8 cellular contexts compared by ENCODE assay signal in genomic region chr14:105680737-105681099, GRCh38.
DNase-seq lines count a peak whose midpoint lies in the region; ATAC-seq, FAIRE-seq and TF ChIP-seq lines count a peak whose summit lies in the region.
"Not testable (repeated sequence)": the region's sequence is repeated elsewhere in the genome, so short reads cannot be mapped to it uniquely, and the experiment has no call there.

No MANE protein-coding gene starts in this region.

- H3K4me3 ChIP-seq in A549, lung: not testable (repeated sequence)

- not testable (repeated sequence) for TF ChIP-seq EP300 in A549 (IDR thresholded peaks at IDR 0.05)

- DNase-seq in A549 (ENCODE audit: low read depth in 1 of 2, low spot score in 1 of 2); lung (ENCODE audit: low spot score): not testable (repeated sequence)
- DNase-seq in activated CD8-positive, alpha-beta memory T cell treated with anti-CD3 and anti-CD28 coated beads for 24 hours, result peak; percentile 66

- POLR2A ChIA-PET in A549 (lab: Yijun Ruan, JAX), result not testable (repeated sequence)

- H3K36me3 ChIP-seq in lung (ENCODE audit: control insufficient read depth in 2 of 2, insufficient read depth in 2 of 2, low read length in 2 of 2), result not testable (repeated sequence)

- TF ChIP-seq CTCF in A549 (IDR thresholded peaks at IDR 0.05); lung (IDR thresholded peaks at IDR 0.05; ENCODE audit: control extremely low read depth, extremely low read depth): not testable (repeated sequence)

- not testable (repeated sequence) for H3K4me2 ChIP-seq in A549

- CTCF ChIA-PET in A549 (lab: Yijun Ruan, JAX), result not testable (repeated sequence)

- no CpG with 5 or more reads among the region's 14 CpGs for WGBS in A549 (ENCODE audit: missing lambda C conversion rate)
- 36 to 50% methylated on average over 4 to 8 of the region's 14 CpGs for WGBS in lung, 2 donors

- ATAC-seq in A549 (peak; percentile 65 to 78), GM18868 (IDR thresholded peaks at IDR 0.05; ENCODE audit: unreplicated experiment) (peak; percentile 45), GM19467 (IDR thresholded peaks at IDR 0.05; ENCODE audit: unreplicated experiment) (peak; percentile 41), HG02588 (IDR thresholded peaks at IDR 0.05; ENCODE audit: unreplicated experiment) (peak; percentile 32), HG03060 (IDR thresholded peaks at IDR 0.05; ENCODE audit: low read depth, unreplicated experiment) (peak; percentile 35), HG03520 (IDR thresholded peaks at IDR 0.05; ENCODE audit: unreplicated experiment) (peak; percentile 32), lung (ENCODE audit: insufficient read depth, low FRiP score) (peak; percentile 35)

- not testable (repeated sequence) for TF ChIP-seq POLR2A in A549 (IDR thresholded peaks at IDR 0.05; ENCODE audit: low read length)

- not testable (repeated sequence) for H3K27ac ChIP-seq in A549; lung (ENCODE audit: low read depth in 1 of 2, low read length in 1 of 2)

- not testable (repeated sequence) for H3K27me3 ChIP-seq in lung (ENCODE audit: control insufficient read depth, insufficient read depth)

- H3K9me3 ChIP-seq in A549; lung (ENCODE audit: control insufficient read depth in 2 of 2, insufficient read depth in 1 of 2, low read length in 1 of 2): not testable (repeated sequence)

- not testable (repeated sequence) for H3K4me1 ChIP-seq in A549; lung (ENCODE audit: control insufficient read depth in 2 of 2, insufficient read depth in 2 of 2, low read length in 2 of 2)

- not testable (repeated sequence) for FAIRE-seq in A549 (lab: Jason Lieb, UNC)

- TF ChIP-seq RAD21 in A549 (conservative IDR thresholded peaks at IDR 0.05 in 1 of 2, IDR thresholded peaks at IDR 0.05 in 1 of 2), result not testable (repeated sequence)
